ENCODE assay signal across 26 cellular contexts in the genomic region with DNA sequence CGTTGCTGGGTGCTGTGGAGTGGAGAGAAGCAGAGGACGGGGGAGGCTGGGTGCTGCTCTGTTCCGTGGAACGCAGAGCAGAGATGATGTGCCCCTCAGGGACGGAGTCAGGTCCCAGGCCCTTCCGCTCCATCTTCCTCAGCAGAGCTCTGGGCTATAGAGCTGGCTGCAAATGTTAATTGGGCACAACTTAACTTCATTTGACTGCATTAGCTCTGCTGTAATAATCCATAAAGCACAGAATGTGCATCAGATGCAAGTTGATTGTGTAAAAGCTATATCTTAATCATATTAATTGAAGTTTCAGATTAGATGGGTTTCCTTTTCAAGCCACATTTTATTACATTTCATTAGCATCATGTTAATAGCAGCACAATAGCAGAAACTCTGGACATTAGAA.
"Had no signal": no experiment of that assay in that cellular context is flagged by ENCODE, and none has a peak within 500 bp of the region (broad histone marks: within the 10 kb centered on the region; RNA-seq: fewer than 3 reads in every experiment).

No MANE protein-coding gene starts in this region.

- H3K27me3 ChIP-seq: stomach, suprapubic skin, testis, thyroid gland, tibial artery, tibial nerve, transverse colon, upper lobe of left lung, upper lobe of right lung, uterus, vagina had no signal

- H3K27ac ChIP-seq: stomach, suprapubic skin, testis, thoracic aorta, thyroid gland, tibial artery, tibial nerve, transverse colon, upper lobe of left lung, upper lobe of right lung, uterus, vagina had no signal

- DNase-seq: stimulated activated CD4-positive, alpha-beta T cell treated with anti-CD3 and anti-CD28 coated beads, Interleukin-2, amount 100 ng/mL, for 48 hours; stimulated activated CD4-positive, alpha-beta T cell treated with anti-CD3 and anti-CD28 coated beads, Interleukin-4, amount 100 ng/mL, for 1 hour; stimulated activated CD4-positive, alpha-beta T cell treated with anti-CD3 and anti-CD28 coated beads, Interleukin-4, amount 100 ng/mL, for 24 hours; stimulated activated CD4-positive, alpha-beta T cell treated with anti-CD3 and anti-CD28 coated beads, Interleukin-4, amount 100 ng/mL, for 4 hours; stimulated activated CD8-positive, alpha-beta memory T cell treated with anti-CD3 and anti-CD28 coated beads, Interleukin-4, amount 100 ng/mL, for 48 hours; stimulated activated naive B cell treated with anti-CD40 and anti-IgM and Interleukin-4, amounts not matched to agents 10 μg/mL and 1 μg/mL and 100 μg/mL, for 72 hours; stimulated activated naive CD4-positive, alpha-beta T cell; stimulated activated naive CD4-positive, alpha-beta T cell treated with Interleukin-2 at 50 U/mL for 16 hours; stimulated activated naive CD8-positive, alpha-beta T cell treated with anti-CD3 and anti-CD28 coated beads, Interleukin-15, amount 100 ng/mL, for 72 hours; stimulated activated naive CD8-positive, alpha-beta T cell treated with anti-CD3 and anti-CD28 coated beads, Interleukin-15, Interleukin-2, amounts not matched to agents 100 U/mL and 50 U/mL, for 24 hours; stomach; substantia nigra; testis; thyroid gland; tibial artery; transverse colon; trophoblast cell; upper lobe of right lung; uterus had no signal

- H3K4me3 ChIP-seq: stomach, suprapubic skin, testis, thoracic aorta, thyroid gland, tibial artery, tibial nerve, transverse colon, upper lobe of left lung, upper lobe of right lung, uterus, vagina had no signal

- H3K36me3 ChIP-seq: stomach, suprapubic skin, thoracic aorta, thyroid gland, tibial artery, tibial nerve, transverse colon, upper lobe of left lung, upper lobe of right lung, uterus, vagina had no signal

- H3K9me3 ChIP-seq: stomach, suprapubic skin, testis, thoracic aorta, thyroid gland, tibial artery, tibial nerve, transverse colon, upper lobe of left lung, upper lobe of right lung, uterus, vagina had no signal

- H3K4me1 ChIP-seq: stomach, suprapubic skin, testis, thyroid gland, tibial artery, tibial nerve, transverse colon, upper lobe of left lung, upper lobe of right lung, uterus, vagina had no signal

- ATAC-seq: stimulated activated effector memory CD8-positive, alpha-beta T cell treated with anti-CD3 and anti-CD28 coated beads, Interleukin-12 subunit alpha, Interleukin-12 subunit beta, amount 100 ng/mL, for 72 hours; stimulated activated memory B cell treated with anti-CD40 and anti-IgM and Interleukin-4, amounts not matched to agents 10 μg/mL and 1 μg/mL and 100 μg/mL, for 72 hours; stimulated activated naive B cell treated with anti-CD40 and anti-IgM and Interleukin-4, amounts not matched to agents 10 μg/mL and 1 μg/mL and 100 μg/mL, for 72 hours; stimulated activated naive CD8-positive, alpha-beta T cell treated with anti-CD3 and anti-CD28 coated beads, Interleukin-15, amount 100 ng/mL, for 72 hours; stimulated activated naive CD8-positive, alpha-beta T cell treated with anti-CD3 and anti-CD28 coated beads, Interleukin-15, Interleukin-2, amounts not matched to agents 100 U/mL and 50 U/mL, for 24 hours; upper lobe of right lung had no signal
